8 cellular contexts compared by ENCODE assay signal in genomic region chr7:74371381-74372059, GRCh38.
DNase-seq lines count a peak whose midpoint lies in the region; ATAC-seq and TF ChIP-seq lines count a peak whose summit lies in the region.

No MANE protein-coding gene starts in this region.

- no peak for TF ChIP-seq POLR2A in prostate gland (IDR thresholded peaks at IDR 0.05)

- H3K36me3 Mint-ChIP-seq in neural crest cell (ENCODE audit: low read depth), result peaks cover 3% of the 10 kb centered on the region

- DNase-seq in DMS53 (lab: John Stamatoyannopoulos, UW) (peak; percentile 86), NCI-H2029 (lab: John Stamatoyannopoulos, UW) (peak; percentile 85), cerebellar cortex (ENCODE audit: low spot score) (peak; percentile 42), neural crest cell (ENCODE audit: low read depth, low spot score) (no peak), GM10248 (ENCODE audit: extremely low spot score) (no peak), GOT3 (lab: John Stamatoyannopoulos, UW) (no peak), prostate gland (ENCODE audit: low spot score) (no peak)

- H3K36me3 ChIP-seq in prostate gland, result no peaks in the 10 kb centered on the region

- no peak for ATAC-seq in HG03571 (IDR thresholded peaks at IDR 0.05; ENCODE audit: unreplicated experiment)

- H3K9me3 Mint-ChIP-seq in neural crest cell, result no peaks in the 10 kb centered on the region

- H3K27ac Mint-ChIP-seq in neural crest cell (ENCODE audit: unreplicated experiment), result no peak overlapping the region

- POLR2A ChIA-PET in GM10248 (lab: Yijun Ruan, JAX), result no interaction called here

- H3K4me3 Mint-ChIP-seq in neural crest cell, result peak overlapping the region; percentile 63

- no peaks in the 10 kb centered on the region for H3K27me3 ChIP-seq in prostate gland (replicated peaks; ENCODE audit: insufficient read depth)

- H3K27me3 Mint-ChIP-seq in neural crest cell (ENCODE audit: low read depth), result no peaks in the 10 kb centered on the region

- no peaks in the 10 kb centered on the region for H3K4me1 ChIP-seq in prostate gland (replicated peaks)

- H3K4me1 Mint-ChIP-seq in neural crest cell, result peaks cover 28% of the 10 kb centered on the region

- WGBS in prostate gland, result 16% methylated on average over 7 of the region's 7 CpGs

- CTCF ChIA-PET in GM10248 (lab: Yijun Ruan, JAX), result interaction anchor here (1.5 kb wide), 1 partner anchor 10 kb away, joined by 3 read pairs; no protein-coding TSS in a partner anchor

- no peak overlapping the region for H3K27ac ChIP-seq in prostate gland

- H3K4me3 ChIP-seq in prostate gland, result no peak overlapping the region

- intact Hi-C loops in prostate gland (cut with DNase I), result no loop called here

- H3K9me3 ChIP-seq in prostate gland, result no peaks in the 10 kb centered on the region

- TF ChIP-seq CTCF in neural crest cell (conservative IDR thresholded peaks at IDR 0.05) (no peak), GM10248 (IDR thresholded peaks at IDR 0.05; ENCODE audit: control extremely low read depth, extremely low read depth, low read depth, missing control alignments) (no peak), prostate gland (IDR thresholded peaks at IDR 0.05) (no peak)

Comparison
In these comparisons a context has a peak if more than half of its experiments do, and no peak if none do; other contexts are left out.
1. DNase-seq: peak in DMS53 (single experiment), NCI-H2029 (single experiment) and cerebellar cortex (single experiment); none in neural crest cell (single experiment), GM10248 (single experiment), GOT3 (single experiment) and prostate gland (single experiment).